1 cellular context compared by ENCODE assay signal in genomic region chr10:97086530-97086929, GRCh38.
A peak's percentile ranks its signal among the peaks of the same experiment; 100 is the strongest.
TF ChIP-seq lines count a peak whose summit lies in the region.

No MANE protein-coding gene starts in this region.

TF ChIP-seq in HEK293, 187 proteins besides CTCF, POLR2A, EP300 and RAD21 (continued from another document):
- TF ChIP-seq ZNF518A (tag by site-specific recombination; conservative IDR thresholded peaks at IDR 0.05; ENCODE audit: low read depth), result no peak
- TF ChIP-seq SCRT1 (tag by site-specific recombination; IDR thresholded peaks at IDR 0.05; ENCODE audit: borderline replicate concordance), result peak; percentile 61; the same call in 1 of the 2 replicates
